Comparison of ENCODE assay signal across 23 cellular contexts in genomic region chr10:132151951-132152505, GRCh38.
"Had no signal": no experiment of that assay in that cellular context is flagged by ENCODE, and none has a peak within 500 bp of the region (broad histone marks: within the 10 kb centered on the region; RNA-seq: fewer than 3 reads in every experiment).

No MANE protein-coding gene starts in this region.

- ATAC-seq: left colon; stimulated activated naive B cell treated with anti-CD40 and anti-IgM and Interleukin-4, amounts not matched to agents 10 μg/mL and 1 μg/mL and 100 μg/mL, for 72 hours; upper lobe of right lung had no signal

- H3K4me2 ChIP-seq: hepatocyte, smooth muscle cell had no signal

- H3K9me3 ChIP-seq: esophagus squamous epithelium, neutrophil, stomach, suprapubic skin, tibial artery, upper lobe of right lung had no signal

- H3K27ac ChIP-seq: esophagus squamous epithelium, hepatocyte, neutrophil, stomach, suprapubic skin, tibial artery, upper lobe of right lung had no signal

- H3K36me3 ChIP-seq: esophagus squamous epithelium, neutrophil, suprapubic skin, upper lobe of right lung had no signal

- DNase-seq: activated CD4-positive, alpha-beta T cell treated with anti-CD3 and anti-CD28 coated beads for 4 hours; activated CD4-positive, alpha-beta T cell treated with anti-CD3 and anti-CD28 coated beads, Interleukin-2, amount 50 U/mL, for 4 hours; activated effector memory CD4-positive, alpha-beta T cell treated with Interleukin-2 at 50 U/mL for 16 hours; activated naive CD4-positive, alpha-beta T cell treated with anti-CD3 and anti-CD28 coated beads, Interleukin-2, amount 10 ng/mL, durations not matched to agents 7 days and 5 days; activated naive CD8-positive, alpha-beta T cell treated with anti-CD3 and anti-CD28 coated beads, Interleukin-2, amount 10 ng/mL, durations not matched to agents 7 days and 5 days; activated T-cell treated with anti-CD3 and anti-CD28 coated beads for 4 hours; central memory CD4-positive, alpha-beta T cell; esophagus squamous epithelium; foreskin melanocyte; islet precursor cell; left colon; retina; stimulated activated CD4-positive, alpha-beta T cell treated with anti-CD3 and anti-CD28 coated beads, Interleukin-15, amount 100 ng/mL, for 24 hours; stimulated activated CD4-positive, alpha-beta T cell treated with anti-CD3 and anti-CD28 coated beads, Interleukin-2, amount 100 ng/mL, for 24 hours; stimulated activated naive B cell treated with anti-CD40 and anti-IgM and Interleukin-4, amounts not matched to agents 10 μg/mL and 1 μg/mL and 100 μg/mL, for 72 hours; stomach had no signal

- H3K4me3 ChIP-seq: esophagus squamous epithelium, hepatocyte, lung, smooth muscle cell, stomach, suprapubic skin, tibial artery, upper lobe of right lung had no signal

- H3K4me1 ChIP-seq: esophagus squamous epithelium, stomach, suprapubic skin, tibial artery, upper lobe of right lung had no signal

- H3K27me3 ChIP-seq: esophagus squamous epithelium, hepatocyte, neutrophil, stomach, suprapubic skin, tibial artery, upper lobe of right lung had no signal

- H2AFZ ChIP-seq: hepatocyte had no signal
